25 cellular contexts compared by ENCODE assay signal in the genomic region with DNA sequence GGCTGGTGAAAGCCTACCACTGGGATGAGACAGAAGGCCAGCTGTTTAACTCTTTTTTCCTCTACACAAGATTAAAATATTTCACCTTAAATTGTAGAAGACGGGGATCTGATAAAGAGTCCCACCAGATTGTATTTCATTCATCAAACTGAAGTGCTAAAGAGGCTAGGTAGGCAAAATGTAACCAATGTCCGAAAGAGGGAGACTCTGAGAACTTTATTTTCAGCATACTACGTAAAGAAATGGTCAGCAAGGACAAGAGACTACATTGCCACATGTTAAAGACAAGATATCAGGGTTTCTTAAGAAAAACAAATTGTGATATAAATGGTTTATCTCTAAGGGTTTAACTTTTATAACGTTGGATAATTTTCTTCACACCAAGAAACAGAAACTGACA.
DNase-seq lines count a peak whose midpoint lies in the region; ATAC-seq, FAIRE-seq and TF ChIP-seq lines count a peak whose summit lies in the region.
"Had no signal": no experiment of that assay in that cellular context is flagged by ENCODE, and none has a peak within 500 bp of the region (broad histone marks: within the 10 kb centered on the region; RNA-seq: fewer than 3 reads in every experiment).

No MANE protein-coding gene starts in this region.

- H3K36me3 Mint-ChIP-seq in GM23338 (ENCODE audit: low read depth) (no peaks in the 10 kb centered on the region; the same call in 2 of the 3 replicates), T-cell (no peaks in the 10 kb centered on the region)
- H3K36me3 Mint-ChIP-seq in activated T-cell treated with anti-CD3 and anti-CD28 coated beads, Interleukin-2, amount 50 U/mL, for 4 hours (ENCODE audit: insufficient read depth): no peaks in the 10 kb centered on the region

- H3K4me3 ChIP-seq in GM23338 (no peak overlapping the region), LNCaP clone FGC (ENCODE audit: low read depth, low read length) (no peak overlapping the region), PC-3 (ENCODE audit: low read length) (no peak overlapping the region), mammary epithelial cell (replicated peaks in 1 of 3; ENCODE audit: insufficient read depth in 1 of 3, low read depth in 2 of 3, low read length in 3 of 3) (no peak overlapping the region)
- H3K4me3 ChIP-seq: PC-9 had no signal

- H3K27ac ChIP-seq in GM23338 (ENCODE audit: low read depth) (no peak overlapping the region), PC-3 (ENCODE audit: low read length) (no peak overlapping the region), mammary epithelial cell (ENCODE audit: insufficient read depth, low read depth, low read length) (no peak overlapping the region)
- H3K27ac ChIP-seq: HL-60, KMS-11, PC-9, RWPE1 had no signal

- no peaks in the 10 kb centered on the region for H3F3A ChIP-seq in GM23338 (replicated peaks; ENCODE audit: low read depth)
- no peaks in the 10 kb centered on the region for H3F3A ChIP-seq in PC-3 (ENCODE audit: low read length, unreplicated experiment)

- H3K9me3 ChIP-seq in PC-3 (ENCODE audit: low read length): no peaks in the 10 kb centered on the region
- H3K9me3 ChIP-seq in mammary epithelial cell (replicated peaks; ENCODE audit: insufficient read depth, low read length): no peaks in the 10 kb centered on the region

- in situ Hi-C loops in mammary epithelial cell (cut with MboI; ENCODE audit: low sequenced_read_pairs in 2 of 2): no loop called here

- H3K4me1 Mint-ChIP-seq in GM23338: peaks cover 2% of the 10 kb centered on the region; the same call in 2 of the 3 replicates
- no peaks in the 10 kb centered on the region for H3K4me1 Mint-ChIP-seq in T-cell
- H3K4me1 Mint-ChIP-seq in activated T-cell treated with anti-CD3 and anti-CD28 coated beads, Interleukin-2, amount 50 U/mL, for 4 hours (ENCODE audit: low read depth): no peaks in the 10 kb centered on the region

- no peaks in the 10 kb centered on the region for H3K79me2 ChIP-seq in GM23338 (replicated peaks; ENCODE audit: insufficient read depth)
- no peaks in the 10 kb centered on the region for H3K79me2 ChIP-seq in PC-3 (ENCODE audit: low read length)
- H3K79me2 ChIP-seq in mammary epithelial cell (ENCODE audit: insufficient read depth, low read length): no peaks in the 10 kb centered on the region

- no peaks in the 10 kb centered on the region for H4K20me1 ChIP-seq in GM23338 (replicated peaks; ENCODE audit: insufficient read depth)
- no peaks in the 10 kb centered on the region for H4K20me1 ChIP-seq in PC-3 (ENCODE audit: low read length)
- no peaks in the 10 kb centered on the region for H4K20me1 ChIP-seq in mammary epithelial cell (ENCODE audit: insufficient read depth, low read length)

- H3K4me2 ChIP-seq in GM23338: no peak overlapping the region
- no peak overlapping the region for H3K4me2 ChIP-seq in PC-3 (ENCODE audit: low read length)
- H3K4me2 ChIP-seq in mammary epithelial cell (ENCODE audit: insufficient read depth, low read depth, low read length): no peak overlapping the region
- H3K4me2 ChIP-seq: KMS-11, PC-9 had no signal

- POLR2A ChIA-PET in PC-3 (lab: Charles Lee; ENCODE audit: unreplicated experiment) (no interaction called here), T-cell (lab: Charles Lee) (no interaction called here), HEK293T (lab: Yijun Ruan, JAX) (no interaction called here)

- peak; percentile 64 for FAIRE-seq in A204.1 (lab: Jason Lieb, UNC)
- FAIRE-seq: D721Med, H54 had no signal

- H3K27me3 Mint-ChIP-seq in GM23338 (ENCODE audit: insufficient read depth, low read depth, poor library complexity) (peaks cover 3% of the 10 kb centered on the region), T-cell (peaks cover 9% of the 10 kb centered on the region in 2 donors)
- peaks cover 9% of the 10 kb centered on the region for H3K27me3 Mint-ChIP-seq in activated T-cell treated with anti-CD3 and anti-CD28 coated beads, Interleukin-2, amount 50 U/mL, for 4 hours (ENCODE audit: low read depth)

- no peak overlapping the region for H3K9ac ChIP-seq in PC-3 (ENCODE audit: low read length)
- no peak overlapping the region for H3K9ac ChIP-seq in mammary epithelial cell (ENCODE audit: insufficient read depth, low read length)
- H3K9ac ChIP-seq: KMS-11 had no signal

- BruUV-seq in PC-3 (replicated peaks; lab: Mats Ljungman, UMichigan): no TSS peak
- BruUV-seq in mammary epithelial cell (replicated peaks; lab: Mats Ljungman, UMichigan): no TSS peak

- TF ChIP-seq CTCF in GM23338 (conservative IDR thresholded peaks at IDR 0.05; ENCODE audit: low read depth in 2 of 2): no peak
- TF ChIP-seq CTCF in LNCaP clone FGC (IDR thresholded peaks at IDR 0.05; ENCODE audit: control insufficient read depth, extremely low read depth, insufficient read depth): peak; percentile 18; the same call in 1 of the 2 replicates
- TF ChIP-seq CTCF in PC-3 (conservative IDR thresholded peaks at IDR 0.05; ENCODE audit: low read depth, low read length): peak; percentile 50
- TF ChIP-seq CTCF in mammary epithelial cell (conservative IDR thresholded peaks at IDR 0.05 in 1 of 2, IDR thresholded peaks at IDR 0.05 in 1 of 2; ENCODE audit: extremely low read depth in 1 of 2, insufficient read depth in 1 of 2, low read depth in 1 of 2, low read length in 2 of 2): no peak

- H3K27ac Mint-ChIP-seq in GM23338 (no peak overlapping the region), T-cell (no peak overlapping the region)

- H3K9me2 ChIP-seq in GM23338 (ENCODE audit: insufficient read depth): no peaks in the 10 kb centered on the region
- no peaks in the 10 kb centered on the region for H3K9me2 ChIP-seq in PC-3 (replicated peaks; ENCODE audit: low read length)

- CTCF ChIA-PET in PC-3 (lab: Charles Lee) (no interaction called here), T-cell (lab: Charles Lee) (no interaction called here), HEK293T (lab: Yijun Ruan, JAX) (interaction anchor here (0.7 kb wide), 1 partner anchor 1904 kb away, joined by 3 read pairs; no protein-coding TSS in a partner anchor), mammary epithelial cell (lab: Charles Lee; ENCODE audit: low non-redundant PET) (no interaction called here)

- no peak overlapping the region for H3K4me3 Mint-ChIP-seq in GM23338
- no peak overlapping the region for H3K4me3 Mint-ChIP-seq in T-cell
- no peak overlapping the region for H3K4me3 Mint-ChIP-seq in activated T-cell treated with anti-CD3 and anti-CD28 coated beads, Interleukin-2, amount 50 U/mL, for 4 hours

- no peak overlapping the region for H2AFZ ChIP-seq in GM23338
- H2AFZ ChIP-seq in PC-3 (ENCODE audit: low read length): no peak overlapping the region
- H2AFZ ChIP-seq in mammary epithelial cell (ENCODE audit: low read depth, low read length): no peak overlapping the region
- H2AFZ ChIP-seq: PC-9 had no signal

- H3K4me1 ChIP-seq in GM23338 (ENCODE audit: insufficient read depth): no peaks in the 10 kb centered on the region
- H3K4me1 ChIP-seq in PC-3 (ENCODE audit: insufficient read depth, low read length): no peaks in the 10 kb centered on the region
- H3K4me1 ChIP-seq in mammary epithelial cell (ENCODE audit: insufficient read depth, low read length): no peaks in the 10 kb centered on the region

- dilution Hi-C loops in mammary epithelial cell (cut with HindIII; ENCODE audit: low sequenced_read_pairs): no loop called here

- H3K27me3 ChIP-seq in GM23338 (ENCODE audit: insufficient read depth) (no peaks in the 10 kb centered on the region), PC-3 (ENCODE audit: low read length) (peaks cover 29% of the 10 kb centered on the region), mammary epithelial cell (ENCODE audit: insufficient read depth, low read length) (peaks cover 3% of the 10 kb centered on the region)

- WGBS in mammary epithelial cell (ENCODE audit: low coverage, missing lambda C conversion rate): 51% methylated on average over 4 of the region's 4 CpGs

- peak; percentile 6 for DNase-seq in GM23338 (ENCODE audit: low spot score)
- no peak for DNase-seq in LNCaP clone FGC (ENCODE audit: low read depth)
- DNase-seq in PC-3: peak; percentile 42
- DNase-seq in T-cell: no peak
- no peak for DNase-seq in HEK293T (ENCODE audit: extremely low spot score)
- no peak for DNase-seq in activated T-cell treated with anti-CD3 and anti-CD28 coated beads, Interleukin-2, amount 50 U/mL, for 4 hours
- DNase-seq in mammary epithelial cell: no peak
- DNase-seq: 8988T, DMS53, GDM1, NCI-H1092 treated with DMSO at 0.1 percent for 48 hours, NCI-H146, NCI-H2029 treated with DMSO at 0.1 percent for 48 hours, NCI-H2171, NCI-H345, NCI-H524 treated with DMSO at 0.1 percent for 48 hours, PC-9, SHP77 treated with DMSO at 0.1 percent for 48 hours, T-helper 9 cell had no signal

- intact Hi-C loops in PC-3 (cut with micrococcal nuclease) (no loop called here), mammary epithelial cell (cut with micrococcal nuclease) (no loop called here)

- H3K9me3 Mint-ChIP-seq in GM23338 (peaks cover 2% of the 10 kb centered on the region; the same call in 1 of the 3 replicates), T-cell (no peaks in the 10 kb centered on the region)
- no peaks in the 10 kb centered on the region for H3K9me3 Mint-ChIP-seq in activated T-cell treated with anti-CD3 and anti-CD28 coated beads, Interleukin-2, amount 50 U/mL, for 4 hours

- ATAC-seq in GM23338: no peak
- ATAC-seq in PC-3: no peak
- ATAC-seq in T-cell (replicated peaks in 1 of 4): no peak
- no peak for ATAC-seq in activated T-cell treated with anti-CD3 and anti-CD28 coated beads, Interleukin-2, amount 50 U/mL, for 4 hours

- H3K36me3 ChIP-seq in GM23338 (ENCODE audit: insufficient read depth) (no peaks in the 10 kb centered on the region), PC-3 (ENCODE audit: low read depth, low read length) (no peaks in the 10 kb centered on the region), mammary epithelial cell (ENCODE audit: insufficient read depth, low read length) (no peaks in the 10 kb centered on the region)

TF ChIP-seq in GM23338, 12 proteins besides CTCF, POLR2A, EP300 and RAD21 (continues in another document):
- TF ChIP-seq JUNB (IDR thresholded peaks at IDR 0.05; ENCODE audit: unreplicated experiment) (no peak), ZNF114 (CRISPR knock-in tag; IDR thresholded peaks at IDR 0.05) (no peak), CREB1 (CRISPR knock-in tag; IDR thresholded peaks at IDR 0.05; ENCODE audit: low read depth) (no peak)

TF ChIP-seq in HEK293T, 16 proteins besides CTCF, POLR2A, EP300 and RAD21 (continues in another document):
- TF ChIP-seq ELF4 (IDR thresholded peaks at IDR 0.05) (no peak), BHLHE40 (IDR thresholded peaks at IDR 0.05; ENCODE audit: borderline replicate concordance) (no peak), FOXA1 (IDR thresholded peaks at IDR 0.05) (no peak), LEF1 (IDR thresholded peaks at IDR 0.05; ENCODE audit: borderline replicate concordance) (no peak), TARDBP (IDR thresholded peaks at IDR 0.05) (no peak)

Comparison
In these comparisons a context has a peak if more than half of its experiments do, and no peak if none do; other contexts are left out.
1. DNase-seq: peak in GM23338 (single experiment) and PC-3 (single experiment); none in LNCaP clone FGC (single experiment), T-cell (0 of 34), HEK293T (single experiment), activated T-cell treated with anti-CD3 and anti-CD28 coated beads, Interleukin-2, amount 50 U/mL, for 4 hours (single experiment) and mammary epithelial cell (single experiment).
2. CTCF ChIP-seq: peak in LNCaP clone FGC (single experiment) and PC-3 (single experiment); none in GM23338 (0 of 2) and mammary epithelial cell (0 of 2).